8 cellular contexts compared by ENCODE assay signal in the genomic region with DNA sequence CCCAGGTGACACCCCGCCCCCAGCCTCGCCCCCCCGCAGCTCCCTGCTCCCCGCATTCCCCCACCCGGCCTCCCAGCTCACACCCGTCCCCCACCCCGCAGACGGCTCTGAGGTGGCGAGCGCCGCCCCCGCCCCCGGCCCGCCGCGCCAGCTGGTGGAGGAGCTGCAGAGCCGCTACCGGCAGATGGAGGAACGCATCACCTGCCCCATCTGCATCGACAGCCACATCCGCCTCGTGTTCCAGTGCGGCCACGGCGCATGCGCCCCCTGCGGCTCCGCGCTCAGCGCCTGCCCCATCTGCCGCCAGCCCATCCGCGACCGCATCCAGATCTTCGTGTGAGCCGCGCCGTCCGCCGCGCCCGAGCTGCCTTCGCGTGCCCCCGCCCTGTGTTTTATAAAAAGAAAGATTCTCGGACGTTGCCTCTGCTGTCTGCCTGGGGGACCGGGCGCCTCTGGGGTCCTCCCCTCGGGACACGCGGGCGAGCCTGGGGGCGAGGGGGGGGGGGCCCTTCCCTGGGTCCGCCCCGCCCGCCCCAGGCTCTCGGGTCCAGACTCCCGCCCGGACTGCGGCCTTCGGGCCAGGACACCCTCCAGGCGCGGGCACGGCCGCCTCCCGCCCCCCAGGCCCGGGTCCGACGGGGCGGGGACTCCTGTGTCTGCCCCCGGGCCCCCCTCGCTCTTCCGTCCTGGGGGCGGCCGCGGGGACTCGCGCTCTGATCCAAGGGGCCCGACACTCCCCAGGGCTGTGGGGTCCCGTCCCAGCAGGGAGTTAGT. TPM values are rescaled to one million over a fixed set of nuclear protein-coding genes. Genes with fewer than 3 reads are reported as not detected.
DNase-seq lines count a peak whose midpoint lies in the region; ATAC-seq and TF ChIP-seq lines count a peak whose summit lies in the region.

No MANE protein-coding gene starts in this region.

- H3K27me3 ChIP-seq in CD8-positive, alpha-beta T cell (ENCODE audit: insufficient read depth, low read length): no peaks in the 10 kb centered on the region
- H3K27me3 ChIP-seq in GM23248 (replicated peaks; ENCODE audit: insufficient read depth) (peaks cover 4% of the 10 kb centered on the region), fibroblast of lung (ENCODE audit: control insufficient read depth, insufficient read depth, low read length) (peaks cover 6% of the 10 kb centered on the region), upper lobe of right lung (peaks cover 10% of the 10 kb centered on the region)

- peak; percentile 89 to 97 (median 93) for DNase-seq in CD8-positive, alpha-beta T cell
- DNase-seq in GM23248 (peak; percentile 58), NCI-H2107 treated with DMSO at 0.1 percent for 48 hours (lab: John Stamatoyannopoulos, UW; ENCODE audit: unreplicated experiment) (peak; percentile 0), activated T-cell treated with anti-CD3 and anti-CD28 coated beads for 4 hours (peak; percentile 85), fibroblast of lung (ENCODE audit: low read depth in 2 of 2) (peak; percentile 61 to 81), posterior vena cava (ENCODE audit: low spot score) (peak; percentile 95), upper lobe of right lung (peak; percentile 85), COLO829 (ENCODE audit: low spot score) (no peak)

- no peaks in the 10 kb centered on the region for H3K9me3 ChIP-seq in CD8-positive, alpha-beta T cell (ENCODE audit: low read length)
- H3K9me3 ChIP-seq in GM23248 (ENCODE audit: low read depth) (no peaks in the 10 kb centered on the region), fibroblast of lung (ENCODE audit: control insufficient read depth, insufficient read depth, low read depth, low read length) (no peaks in the 10 kb centered on the region), upper lobe of right lung (no peaks in the 10 kb centered on the region)

- H3K36me3 ChIP-seq in CD8-positive, alpha-beta T cell (ENCODE audit: insufficient read depth, low read length): no peaks in the 10 kb centered on the region
- H3K36me3 ChIP-seq in GM23248 (ENCODE audit: low read depth) (no peaks in the 10 kb centered on the region), fibroblast of lung (ENCODE audit: control insufficient read depth, insufficient read depth, low read length) (peaks cover 6% of the 10 kb centered on the region), upper lobe of right lung (peaks cover 7% of the 10 kb centered on the region)

- H3K4me1 Mint-ChIP-seq in CD8-positive, alpha-beta T cell (ENCODE audit: low read depth): peaks cover 10% of the 10 kb centered on the region

- H3K4me2 ChIP-seq in GM23248 (ENCODE audit: unreplicated experiment): no peak overlapping the region
- H3K4me2 ChIP-seq in fibroblast of lung (ENCODE audit: extremely low read depth, insufficient read depth, low read length): no peak overlapping the region

- no peak for TF ChIP-seq CTCF in CD8-positive, alpha-beta T cell (IDR thresholded peaks at IDR 0.05)
- TF ChIP-seq CTCF in fibroblast of lung (conservative IDR thresholded peaks at IDR 0.05 in 1 of 2, IDR thresholded peaks at IDR 0.05 in 1 of 2; ENCODE audit: low read depth in 1 of 2, low read length in 2 of 2): no peak
- TF ChIP-seq CTCF in upper lobe of right lung (IDR thresholded peaks at IDR 0.05): no peak

- POLR2A ChIA-PET in CD8-positive, alpha-beta T cell (lab: Charles Lee): interaction anchor here (0.8 to 4.1 kb wide), 8 partner anchors 13 to 278 kb away, joined by 3 to 112 read pairs (median 4); a partner anchor contains a TSS

- H2AFZ ChIP-seq in GM23248 (no peak overlapping the region), fibroblast of lung (ENCODE audit: low read length) (no peak overlapping the region)

- H3F3A ChIP-seq in GM23248 (ENCODE audit: insufficient read depth): no peaks in the 10 kb centered on the region

- WGBS in GM23248 (ENCODE audit: low coverage in 1 of 2, low lambda C conversion rate in 2 of 2, missing lambda C conversion rate in 2 of 2), 2 experiments: 17 to 26% methylated on average over 45 to 53 of the region's 81 CpGs

- peak overlapping the region; percentile 96 for H3K27ac Mint-ChIP-seq in CD8-positive, alpha-beta T cell

- peak; percentile 56 for ATAC-seq in CD8-positive, alpha-beta T cell
- peak; percentile 42 for ATAC-seq in upper lobe of right lung

- H3K9me3 Mint-ChIP-seq in CD8-positive, alpha-beta T cell: no peaks in the 10 kb centered on the region

- in situ Hi-C loops in GM23248 (cut with MboI): no loop called here

- intact Hi-C loops in CD8-positive, alpha-beta T cell (cut with DNase I, micrococcal nuclease): loop anchor here (2.0 to 5.0 kb wide), 3 partner anchors 16 to 277 kb away; a partner anchor contains a TSS
- intact Hi-C loops in posterior vena cava (cut with DNase I) (no loop called here), upper lobe of right lung (cut with DNase I) (no loop called here)

- H3K27me3 Mint-ChIP-seq in CD8-positive, alpha-beta T cell (ENCODE audit: low read depth): no peaks in the 10 kb centered on the region

- no peaks in the 10 kb centered on the region for H3K36me3 Mint-ChIP-seq in CD8-positive, alpha-beta T cell

- peak overlapping the region; percentile 45 for H3K4me3 ChIP-seq in CD8-positive, alpha-beta T cell (ENCODE audit: low read depth, low read length)
- no peak overlapping the region for H3K4me3 ChIP-seq in GM23248
- no peak overlapping the region for H3K4me3 ChIP-seq in fibroblast of lung (replicated peaks in 1 of 4; ENCODE audit: control extremely low read depth in 1 of 4, insufficient read depth in 1 of 4, low read depth in 3 of 4, low read length in 4 of 4)
- peak overlapping the region; percentile 43 for H3K4me3 ChIP-seq in upper lobe of right lung

- peak overlapping the region; percentile 92 for H3K4me3 Mint-ChIP-seq in CD8-positive, alpha-beta T cell

- H3K9ac ChIP-seq in GM23248 (no peak overlapping the region), fibroblast of lung (ENCODE audit: insufficient read depth, low read length) (no peak overlapping the region)

- H4K20me1 ChIP-seq in GM23248 (ENCODE audit: insufficient read depth) (no peaks in the 10 kb centered on the region), fibroblast of lung (ENCODE audit: control insufficient read depth, extremely low read depth, insufficient read depth, low read length) (no peaks in the 10 kb centered on the region)

- peak overlapping the region; percentile 55 for H3K27ac ChIP-seq in CD8-positive, alpha-beta T cell (ENCODE audit: low read depth, low read length)
- no peak overlapping the region for H3K27ac ChIP-seq in GM23248
- H3K27ac ChIP-seq in fibroblast of lung (ENCODE audit: insufficient read depth, low read length): no peak overlapping the region
- peak overlapping the region; percentile 84 for H3K27ac ChIP-seq in upper lobe of right lung

- peaks cover 11% of the 10 kb centered on the region for H3K4me1 ChIP-seq in CD8-positive, alpha-beta T cell (ENCODE audit: insufficient read depth, low read length)
- H3K4me1 ChIP-seq in GM23248 (ENCODE audit: insufficient read depth): no peaks in the 10 kb centered on the region
- H3K4me1 ChIP-seq in fibroblast of lung (ENCODE audit: control insufficient read depth, extremely low read depth, insufficient read depth, low read length): no peaks in the 10 kb centered on the region
- peaks cover 2% of the 10 kb centered on the region for H3K4me1 ChIP-seq in upper lobe of right lung

- CTCF ChIA-PET in CD8-positive, alpha-beta T cell (lab: Charles Lee): interaction anchor here (1.2 to 2.8 kb wide), 3 partner anchors 16 to 48 kb away, joined by 3 to 10 read pairs (median 9); a partner anchor contains a TSS

- H3K79me2 ChIP-seq in GM23248 (ENCODE audit: insufficient read depth): no peaks in the 10 kb centered on the region
- no peaks in the 10 kb centered on the region for H3K79me2 ChIP-seq in fibroblast of lung (ENCODE audit: control insufficient read depth, insufficient read depth, low read length)

- no peaks in the 10 kb centered on the region for H3K9me2 ChIP-seq in GM23248 (ENCODE audit: insufficient read depth)

RNA-seq across cellular contexts. Expression of a gene that starts 1.6 kb away (rescaled TPM):
- total RNA-seq in CD8-positive, alpha-beta T cell: 10 to 100 TPM; 11.9 to 12.3 TPM
- total RNA-seq in GM23248 (2014; rRNA removed; shearing (Covaris generic)): not detected in 2 replicates
- polyA plus RNA-seq in GM23248 (2016; fragmentation: Nextera tagmentation; extraction: Ambion mirVana) (1.1 TPM in 1 of 2 replicates, not detected in the other), fibroblast of lung (0.82 and 0.89 TPM in 2 replicates)
- total RNA-seq in fibroblast of lung (4.6 and 9.8 TPM in 2 replicates), posterior vena cava (10 to 100 TPM; 36.1 to 78.5 TPM), upper lobe of right lung (40.3 TPM)
- polyA plus RNA-seq in fibroblast of lung (2012): 3.8 and 4.0 TPM in 2 replicates
- polyA minus RNA-seq in fibroblast of lung (ENCODE audit: low replicate concordance): not detected in 2 replicates

RNA-seq across cellular contexts. Expression of a gene that starts 15.1 kb away (rescaled TPM):
- 10 to 100 TPM; 57.0 to 57.3 TPM for total RNA-seq in CD8-positive, alpha-beta T cell
- 70.5 and 100 TPM in 2 replicates for total RNA-seq in GM23248 (2014; rRNA removed; shearing (Covaris generic))
- polyA plus RNA-seq in GM23248 (2016; fragmentation: Nextera tagmentation; extraction: Ambion mirVana) (29.2 and 30.3 TPM in 2 replicates), fibroblast of lung (4.6 and 7.1 TPM in 2 replicates)
- total RNA-seq in fibroblast of lung (74.3 and 77.3 TPM in 2 replicates), posterior vena cava (10 to 100 TPM; 29.4 to 35.9 TPM), upper lobe of right lung (88.7 TPM)
- polyA plus RNA-seq in fibroblast of lung (2012): 18.3 and 20.8 TPM in 2 replicates
- 3.3 and 11.5 TPM in 2 replicates for polyA minus RNA-seq in fibroblast of lung (ENCODE audit: low replicate concordance)

RNA-seq across cellular contexts. Expression of a gene that starts 28.4 kb away (rescaled TPM):
- total RNA-seq in CD8-positive, alpha-beta T cell: 10 to 100 TPM; 64.0 to 64.7 TPM
- 8.2 and 11.7 TPM in 2 replicates for total RNA-seq in GM23248 (2014; rRNA removed; shearing (Covaris generic))
- polyA plus RNA-seq in GM23248 (2016; fragmentation: Nextera tagmentation; extraction: Ambion mirVana): 18.2 and 19.1 TPM in 2 replicates
- total RNA-seq in fibroblast of lung: 6.7 and 9.7 TPM in 2 replicates
- 2.5 and 4.3 TPM in 2 replicates for polyA plus RNA-seq in fibroblast of lung
- polyA plus RNA-seq in fibroblast of lung (2012): 28.3 and 39.6 TPM in 2 replicates
- polyA minus RNA-seq in fibroblast of lung (ENCODE audit: low replicate concordance): 9.1 and 13.0 TPM in 2 replicates
- 10 to 100 TPM; 19.4 to 24.3 TPM for total RNA-seq in posterior vena cava
- total RNA-seq in upper lobe of right lung: 24.8 TPM

RNA-seq across cellular contexts. Expression of a gene that starts 30.4 kb away (rescaled TPM):
- total RNA-seq in CD8-positive, alpha-beta T cell: 1 to 10 TPM; 1.1 to 1.6 TPM
- 7.7 and 9.8 TPM in 2 replicates for total RNA-seq in GM23248 (2014; rRNA removed; shearing (Covaris generic))
- 3.1 and 3.9 TPM in 2 replicates for polyA plus RNA-seq in GM23248 (2016; fragmentation: Nextera tagmentation; extraction: Ambion mirVana)
- 0.50 and 0.77 TPM in 2 replicates for total RNA-seq in fibroblast of lung
- 1.6 and 2.0 TPM in 2 replicates for polyA plus RNA-seq in fibroblast of lung
- polyA plus RNA-seq in fibroblast of lung (2012): 6.1 and 6.2 TPM in 2 replicates
- 2.5 and 4.7 TPM in 2 replicates for polyA minus RNA-seq in fibroblast of lung (ENCODE audit: low replicate concordance)
- total RNA-seq in posterior vena cava: 1 to 10 TPM; 1.2 to 3.6 TPM
- total RNA-seq in upper lobe of right lung: 7.4 TPM

RNA-seq across cellular contexts. Expression of a gene that starts 55.7 kb away (rescaled TPM):
- 10 to 100 TPM; 86.8 to 87.9 TPM for total RNA-seq in CD8-positive, alpha-beta T cell
- total RNA-seq in GM23248 (2014; rRNA removed; shearing (Covaris generic)): 60.8 and 69.2 TPM in 2 replicates
- polyA plus RNA-seq in GM23248 (2016; fragmentation: Nextera tagmentation; extraction: Ambion mirVana): 195 and 204 TPM in 2 replicates
- 65.1 and 72.7 TPM in 2 replicates for total RNA-seq in fibroblast of lung
- polyA plus RNA-seq in fibroblast of lung: 127 and 135 TPM in 2 replicates
- 125 and 138 TPM in 2 replicates for polyA plus RNA-seq in fibroblast of lung (2012)
- polyA minus RNA-seq in fibroblast of lung (ENCODE audit: low replicate concordance): 75.1 and 86.7 TPM in 2 replicates
- total RNA-seq in posterior vena cava: 10 to 100 TPM; 60.7 to 66.0 TPM
- total RNA-seq in upper lobe of right lung: 125 TPM

Comparison
In these comparisons a context has a peak if more than half of its experiments do, and no peak if none do; other contexts are left out.
1. H3K27ac ChIP-seq: peak in CD8-positive, alpha-beta T cell (single experiment) and upper lobe of right lung (single experiment); none in GM23248 (single experiment) and fibroblast of lung (single experiment).
2. H3K4me3 ChIP-seq: peak in CD8-positive, alpha-beta T cell (single experiment) and upper lobe of right lung (single experiment); none in GM23248 (single experiment) and fibroblast of lung (0 of 4).
3. intact Hi-C loops: an anchor here in CD8-positive, alpha-beta T cell (2.0 to 5.0 kb wide); none called in posterior vena cava and upper lobe of right lung.